ENCODE assay signal across 28 cellular contexts in genomic region chr11:30545507-30545906, GRCh38. TPM values are rescaled to one million over a fixed set of nuclear protein-coding genes. Genes with fewer than 3 reads are reported as not detected.
DNase-seq lines count a peak whose midpoint lies in the region; ATAC-seq, FAIRE-seq and TF ChIP-seq lines count a peak whose summit lies in the region.
"Had no signal": no experiment of that assay in that cellular context is flagged by ENCODE, and none has a peak within 500 bp of the region (broad histone marks: within the 10 kb centered on the region; RNA-seq: fewer than 3 reads in every experiment).

No MANE protein-coding gene starts in this region.

- H3K27me3 Mint-ChIP-seq in nephron progenitor cell (ENCODE audit: low read depth, poor library complexity) = peaks cover 24% of the 10 kb centered on the region
- H3K27me3 Mint-ChIP-seq: CD4-positive, alpha-beta memory T cell had no signal

- H3K4me3 Mint-ChIP-seq in nephron progenitor cell = no peak overlapping the region
- H3K4me3 Mint-ChIP-seq: CD4-positive, alpha-beta memory T cell had no signal

- H3K36me3 ChIP-seq in hepatocyte (replicated peaks; ENCODE audit: insufficient read depth, low read depth) = no peaks in the 10 kb centered on the region
- H3K36me3 ChIP-seq in mucosa of descending colon (ENCODE audit: low read depth) = no peaks in the 10 kb centered on the region
- H3K36me3 ChIP-seq in transverse colon = no peaks in the 10 kb centered on the region
- no peaks in the 10 kb centered on the region for H3K36me3 ChIP-seq in kidney (ENCODE audit: control insufficient read depth in 1 of 2, insufficient read depth in 2 of 2, low read length in 2 of 2)
- H3K36me3 ChIP-seq: SJCRH30 had no signal

- intact Hi-C loops in mucosa of descending colon (cut with DNase I, micrococcal nuclease) = no loop called here
- intact Hi-C loops in transverse colon (cut with DNase I; ENCODE audit: low total_unique reads) = no loop called here
- intact Hi-C loops in kidney (cut with DNase I) = no loop called here

- peaks cover 41% of the 10 kb centered on the region for H3K4me1 Mint-ChIP-seq in nephron progenitor cell
- H3K4me1 Mint-ChIP-seq: CD4-positive, alpha-beta memory T cell had no signal

- H3K9me2 ChIP-seq in hepatocyte (replicated peaks; ENCODE audit: insufficient read depth) = no peaks in the 10 kb centered on the region

- H3K27ac ChIP-seq in hepatocyte (no peak overlapping the region), transverse colon (no peak overlapping the region), kidney (ENCODE audit: low read depth in 2 of 2, low read length in 2 of 2) (no peak overlapping the region)
- H3K27ac ChIP-seq: SJCRH30 had no signal

- H3K27ac Mint-ChIP-seq in nephron progenitor cell = no peak overlapping the region
- H3K27ac Mint-ChIP-seq: CD4-positive, alpha-beta memory T cell had no signal

- H3K27me3 ChIP-seq in hepatocyte (no peaks in the 10 kb centered on the region), transverse colon (no peaks in the 10 kb centered on the region)
- H3K27me3 ChIP-seq: SJCRH30 had no signal

- H3K4me3 ChIP-seq in hepatocyte (no peak overlapping the region), mucosa of descending colon (no peak overlapping the region), transverse colon (no peak overlapping the region), kidney (ENCODE audit: low read length in 2 of 2) (no peak overlapping the region)
- H3K4me3 ChIP-seq: SJCRH30 had no signal

- TF ChIP-seq POLR2A in transverse colon (IDR thresholded peaks at IDR 0.05) = no peak

- no peaks in the 10 kb centered on the region for H3K36me3 Mint-ChIP-seq in nephron progenitor cell (ENCODE audit: low read depth)
- H3K36me3 Mint-ChIP-seq: CD4-positive, alpha-beta memory T cell had no signal

- no peaks in the 10 kb centered on the region for H4K20me1 ChIP-seq in hepatocyte (ENCODE audit: insufficient read depth, poor library complexity, severe bottlenecking)

- no peak for TF ChIP-seq EP300 in transverse colon (IDR thresholded peaks at IDR 0.05; ENCODE audit: low read depth)

- no peak for TF ChIP-seq CTCF in hepatocyte (IDR thresholded peaks at IDR 0.05; ENCODE audit: poor library complexity)
- no peak for TF ChIP-seq CTCF in mucosa of descending colon (IDR thresholded peaks at IDR 0.05)
- TF ChIP-seq CTCF in transverse colon (IDR thresholded peaks at IDR 0.05) = no peak
- TF ChIP-seq CTCF in kidney (IDR thresholded peaks at IDR 0.05; ENCODE audit: borderline replicate concordance, extremely low read depth, insufficient read depth) = no peak
- no peak for TF ChIP-seq CTCF in nephron progenitor cell (IDR thresholded peaks at IDR 0.05)

- DNase-seq in HuH-7 (ENCODE audit: low spot score) (peak; percentile 35), hepatocyte (ENCODE audit: low spot score) (peak; percentile 16), mucosa of descending colon (peak in 1 of 3 donors; percentile 51), transverse colon (peak; percentile 20), NCI-H1048 (lab: John Stamatoyannopoulos, UW) (no peak), kidney (no peak), nephron progenitor cell (no peak)
- DNase-seq: C1 segment of cervical spinal cord; CD4-positive, alpha-beta memory T cell; COR-L47; DMS 273 treated with DMSO at 0.1 percent for 48 hours; DMS79 treated with DMSO at 0.1 percent for 48 hours; GF-D8; H7; KBM-7; MV-4-11; NCI-H1105 treated with DMSO at 0.1 percent for 48 hours; NCI-H146; NCI-H1930; NCI-H446; NCI-H524 treated with DMSO at 0.1 percent for 48 hours; NCI-H774; PC-3; SJCRH30 had no signal

- H3K9me3 ChIP-seq in hepatocyte (ENCODE audit: low read depth) (no peaks in the 10 kb centered on the region), mucosa of descending colon (no peaks in the 10 kb centered on the region), transverse colon (no peaks in the 10 kb centered on the region), kidney (ENCODE audit: control insufficient read depth in 1 of 2, low read length in 2 of 2) (no peaks in the 10 kb centered on the region)
- H3K9me3 ChIP-seq: SJCRH30 had no signal

- H3K9me3 Mint-ChIP-seq in nephron progenitor cell = no peaks in the 10 kb centered on the region

- H3K4me2 ChIP-seq in hepatocyte = no peak overlapping the region

- no peaks in the 10 kb centered on the region for H3K79me2 ChIP-seq in hepatocyte

- in situ Hi-C loops in transverse colon (cut with MboI; ENCODE audit: low pct_ligation_motif_present in 1 of 4, low pct_unique_long_range_greater_than_20kb in 1 of 4, low sequenced_read_pairs in 3 of 4) = no loop called here

- H3K9ac ChIP-seq in kidney (ENCODE audit: low read length in 2 of 2) = no peak overlapping the region

- FAIRE-seq in kidney (lab: Jason Lieb, UNC) = no peak
- FAIRE-seq: GM12891, GM19239 had no signal

- H3K4me1 ChIP-seq in hepatocyte (ENCODE audit: insufficient read depth) = no peaks in the 10 kb centered on the region
- no peaks in the 10 kb centered on the region for H3K4me1 ChIP-seq in mucosa of descending colon (ENCODE audit: low read depth)
- H3K4me1 ChIP-seq in transverse colon = no peaks in the 10 kb centered on the region
- H3K4me1 ChIP-seq in kidney (ENCODE audit: control insufficient read depth in 1 of 2, insufficient read depth in 1 of 2, low read depth in 1 of 2, low read length in 2 of 2) = peaks cover 0 to 4% of the 10 kb centered on the region in 2 donors
- H3K4me1 ChIP-seq: SJCRH30 had no signal

- 94% methylated on average over 5 of the region's 5 CpGs for WGBS in hepatocyte (ENCODE audit: low lambda C conversion rate, missing lambda C conversion rate)
- WGBS in transverse colon (ENCODE audit: low coverage in 1 of 2), 2 donors = 70 to 82% methylated on average over 3 to 5 of the region's 5 CpGs

- no peak overlapping the region for H2AFZ ChIP-seq in hepatocyte

- peak; percentile 89 for ATAC-seq in mucosa of descending colon
- ATAC-seq: PC-3, SK-N-SH treated with all-trans-retinoic acid at 6 μM for 48 hours had no signal

RNA-seq across cellular contexts. Expression of gene MPPED2, which starts 40.6 kb away (rescaled TPM):
- 7.5 and 7.6 TPM in 2 replicates for total RNA-seq in hepatocyte
- 7.0 and 7.9 TPM in 2 replicates for polyA plus RNA-seq in hepatocyte
- total RNA-seq in mucosa of descending colon = 10 to 100 TPM in 1 of 3 donors, 1 to 10 TPM in 1, under 1 TPM in 1; 0.64 to 10.1 (median 1.6) TPM
- 1 to 10 TPM in 2 of 4 donors, not detected in 2; 1.4 to 1.6 TPM for total RNA-seq in transverse colon
- 12.9 TPM for total RNA-seq in kidney
- polyA plus RNA-seq in kidney (ENCODE audit: insufficient read depth, low read depth, low replicate concordance) = 10.8 TPM
- total RNA-seq: CD4-positive, alpha-beta memory T cell; MCF 10A; PC-3 had no signal
- polyA plus RNA-seq: CD4-positive, alpha-beta memory T cell had no signal

Comparison
In these comparisons a context has a peak if more than half of its experiments do, and no peak if none do; other contexts are left out.
1. DNase-seq: peak in HuH-7 (single experiment), hepatocyte (single experiment) and transverse colon (single experiment); none in NCI-H1048 (single experiment), kidney (single experiment) and nephron progenitor cell (single experiment).